In the genomic region with DNA sequence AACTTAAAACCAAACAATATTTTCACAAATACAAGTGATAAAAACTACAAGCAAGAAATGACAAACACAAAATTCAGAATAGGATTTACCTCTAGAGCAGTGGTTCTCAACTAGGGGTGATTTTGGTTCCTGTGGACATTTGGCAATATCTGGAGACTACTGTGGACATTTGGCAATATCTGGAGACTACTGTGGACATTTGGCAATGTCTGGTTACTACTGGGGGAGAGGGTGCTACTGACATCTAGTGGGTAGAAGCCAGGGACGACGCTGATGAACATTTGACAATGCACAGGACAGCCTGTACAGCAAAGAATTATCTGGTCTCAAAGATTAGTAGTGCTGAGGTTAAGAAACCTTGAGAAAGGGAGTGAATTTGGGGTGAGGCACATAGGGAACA, we compare ENCODE assay signal across 10 cellular contexts.
DNase-seq lines count a peak whose midpoint lies in the region; ATAC-seq, FAIRE-seq and TF ChIP-seq lines count a peak whose summit lies in the region.
"Had no signal": no experiment of that assay in that cellular context is flagged by ENCODE, and none has a peak within 500 bp of the region (broad histone marks: within the 10 kb centered on the region; RNA-seq: fewer than 3 reads in every experiment).

No MANE protein-coding gene starts in this region.

- DNase-seq in A172 (ENCODE audit: low spot score) (peak; percentile 55), GM12864 (ENCODE audit: low read depth) (no peak), RKO (ENCODE audit: low spot score) (peak; percentile 48), fibroblast of villous mesenchyme (ENCODE audit: low read depth) (peak; percentile 55), H54 (ENCODE audit: insufficient read length, low spot score) (no peak)
- DNase-seq in natural killer cell treated with Interleukin-12 subunit alpha and Interleukin-12 subunit beta and Interleukin-15 and Interleukin-18, amount 100 ng/mL, for 72 hours (ENCODE audit: low spot score) = no peak
- DNase-seq: DND-41 had no signal

- no peak for TF ChIP-seq POLR2A in H54 (IDR thresholded peaks at IDR 0.05; ENCODE audit: low read depth, low read length)

- FAIRE-seq in H54 (lab: Jason Lieb, UNC) = no peak

- TF ChIP-seq CTCF in GM12864 (IDR thresholded peaks at IDR 0.05; ENCODE audit: low read depth, low read length, missing control alignments) (peak; percentile 21), fibroblast of villous mesenchyme (IDR thresholded peaks at IDR 0.05; ENCODE audit: insufficient read depth, low read depth, low read length) (peak; percentile 54)

- no peak overlapping the region for H3K4me3 Mint-ChIP-seq in natural killer cell treated with Interleukin-12 subunit alpha and Interleukin-12 subunit beta and Interleukin-15 and Interleukin-18, amount 100 ng/mL, for 72 hours

- H3K4me1 Mint-ChIP-seq in natural killer cell treated with Interleukin-12 subunit alpha and Interleukin-12 subunit beta and Interleukin-15 and Interleukin-18, amount 100 ng/mL, for 72 hours (ENCODE audit: low read depth in 2 of 2) = no peaks in the 10 kb centered on the region

- H3K9me3 Mint-ChIP-seq in natural killer cell treated with Interleukin-12 subunit alpha and Interleukin-12 subunit beta and Interleukin-15 and Interleukin-18, amount 100 ng/mL, for 72 hours = no peaks in the 10 kb centered on the region

- H3K4me3 ChIP-seq in GM12864 (ENCODE audit: low read depth, low read length) (no peak overlapping the region), fibroblast of villous mesenchyme (ENCODE audit: low read depth, low read length) (no peak overlapping the region)
- H3K4me3 ChIP-seq: ascending aorta had no signal

- H3K27ac Mint-ChIP-seq in natural killer cell treated with Interleukin-12 subunit alpha and Interleukin-12 subunit beta and Interleukin-15 and Interleukin-18, amount 100 ng/mL, for 72 hours = no peak overlapping the region

- ATAC-seq in GM18858 (IDR thresholded peaks at IDR 0.05; ENCODE audit: unreplicated experiment) (no peak), GM18519 (IDR thresholded peaks at IDR 0.05; ENCODE audit: low FRiP score, unreplicated experiment) (no peak)
- no peak for ATAC-seq in natural killer cell treated with Interleukin-12 subunit alpha and Interleukin-12 subunit beta and Interleukin-15 and Interleukin-18, amount 100 ng/mL, for 72 hours

- H3K27me3 Mint-ChIP-seq in natural killer cell treated with Interleukin-12 subunit alpha and Interleukin-12 subunit beta and Interleukin-15 and Interleukin-18, amount 100 ng/mL, for 72 hours = peaks cover 2 to 8% of the 10 kb centered on the region in 2 donors

- H3K36me3 Mint-ChIP-seq in natural killer cell treated with Interleukin-12 subunit alpha and Interleukin-12 subunit beta and Interleukin-15 and Interleukin-18, amount 100 ng/mL, for 72 hours = no peaks in the 10 kb centered on the region

Comparison
In these comparisons a context has a peak if more than half of its experiments do, and no peak if none do; other contexts are left out.
1. DNase-seq: peak in A172 (single experiment), RKO (single experiment) and fibroblast of villous mesenchyme (single experiment); none in GM12864 (single experiment), H54 (single experiment) and natural killer cell treated with Interleukin-12 subunit alpha and Interleukin-12 subunit beta and Interleukin-15 and Interleukin-18, amount 100 ng/mL, for 72 hours (single experiment).